In the genomic region with DNA sequence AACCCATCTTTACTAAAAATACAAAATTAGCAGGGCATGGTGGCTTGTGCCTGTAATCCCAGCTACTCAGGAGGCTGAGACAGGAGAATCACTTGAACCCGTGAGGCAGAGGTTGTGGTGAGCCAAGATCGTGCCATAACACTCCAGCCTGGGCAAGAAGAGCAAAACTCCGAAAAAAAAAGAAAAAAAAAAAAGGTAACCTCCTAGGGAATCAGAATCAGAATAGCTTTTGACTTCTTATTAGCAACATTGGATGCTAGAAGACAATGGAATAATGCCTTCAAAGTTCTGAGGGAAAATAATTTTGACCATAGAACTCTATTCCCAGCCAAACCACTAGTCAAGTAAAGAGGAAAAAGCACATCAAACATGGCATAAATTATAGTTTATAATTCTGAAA, we compare ENCODE assay signal across 17 cellular contexts.
DNase-seq lines count a peak whose midpoint lies in the region; ATAC-seq and TF ChIP-seq lines count a peak whose summit lies in the region.
"Had no signal": no experiment of that assay in that cellular context is flagged by ENCODE, and none has a peak within 500 bp of the region (broad histone marks: within the 10 kb centered on the region; RNA-seq: fewer than 3 reads in every experiment).

No MANE protein-coding gene starts in this region.

- H3K27ac ChIP-seq in C4-2B (peak overlapping the region; percentile 67), HEK293 (ENCODE audit: extremely low read depth, low read depth, low read length) (no peak overlapping the region), VCaP (peak overlapping the region; percentile 25; the same call in 1 of the 2 replicates)
- H3K27ac ChIP-seq: BLaER1 had no signal

- POLR2A ChIA-PET in HEK293 (lab: Yijun Ruan, JAX) = no interaction called here

- TF ChIP-seq CTCF in C4-2B (conservative IDR thresholded peaks at IDR 0.05) (no peak), HEK293 (tag by site-specific recombination; IDR thresholded peaks at IDR 0.05) (no peak), VCaP (conservative IDR thresholded peaks at IDR 0.05) (no peak), GM13976 (IDR thresholded peaks at IDR 0.05; ENCODE audit: borderline replicate concordance, control extremely low read depth, extremely low read depth, insufficient read depth, missing control alignments) (no peak)

- no peak for ATAC-seq in HG02678 (IDR thresholded peaks at IDR 0.05; ENCODE audit: unreplicated experiment)
- ATAC-seq: CD8-positive, alpha-beta T cell had no signal

- no peak overlapping the region for H3K4me3 ChIP-seq in HEK293 (ENCODE audit: low read depth, low read length)
- H3K4me3 ChIP-seq: BLaER1 had no signal

- H3K9me3 ChIP-seq in HEK293 (ENCODE audit: control insufficient read depth, insufficient read depth, low read depth, low read length) = no peaks in the 10 kb centered on the region
- H3K9me3 ChIP-seq: BE2C, BLaER1, Caco-2 had no signal

- in situ Hi-C loops in GM13976 (cut with MboI; ENCODE audit: low sequenced_read_pairs, unreplicated experiment) = no loop called here

- peaks cover 8% of the 10 kb centered on the region for H3K4me1 ChIP-seq in HEK293 (ENCODE audit: control insufficient read depth, insufficient read depth, low read length)
- H3K4me1 ChIP-seq: BE2C, Caco-2 had no signal

- DNase-seq in NOMO-1 treated with dmso at 0.1 percent for 144 hours (lab: John Stamatoyannopoulos, UW; ENCODE audit: unreplicated experiment) (no peak), GM13976 (ENCODE audit: low spot score) (no peak)
- DNase-seq: 8988T; ACHN; BE2C; C1 segment of cervical spinal cord; Caco-2; Calu3; CD4-positive, alpha-beta T cell; CD8-positive, alpha-beta T cell; DMS79 treated with DMSO at 0.1 percent for 48 hours; GF-D8 had no signal

- CTCF ChIA-PET in HEK293 (lab: Yijun Ruan, JAX) = no interaction called here

- H3K36me3 ChIP-seq in HEK293 (ENCODE audit: control insufficient read depth in 2 of 2, insufficient read depth in 1 of 2, low read length in 2 of 2) = no peaks in the 10 kb centered on the region
- H3K36me3 ChIP-seq: BE2C, BLaER1 had no signal

TF ChIP-seq in HEK293, 187 proteins besides CTCF, POLR2A, EP300 and RAD21:
- TF ChIP-seq ZNF707 (tag by site-specific recombination; IDR thresholded peaks at IDR 0.05) (no peak), SETDB1 (IDR thresholded peaks at IDR 0.05; ENCODE audit: insufficient read length, low read length) (peak; percentile 62), ZNF132 (tag by site-specific recombination; IDR thresholded peaks at IDR 0.05; ENCODE audit: borderline replicate concordance) (no peak), ZNF274 (IDR thresholded peaks at IDR 0.05; ENCODE audit: low read length) (no peak), ZNF274 (tag by site-specific recombination; IDR thresholded peaks at IDR 0.05; ENCODE audit: borderline replicate concordance) (no peak)
